Comparison of ENCODE assay signal across 18 cellular contexts in the genomic region with DNA sequence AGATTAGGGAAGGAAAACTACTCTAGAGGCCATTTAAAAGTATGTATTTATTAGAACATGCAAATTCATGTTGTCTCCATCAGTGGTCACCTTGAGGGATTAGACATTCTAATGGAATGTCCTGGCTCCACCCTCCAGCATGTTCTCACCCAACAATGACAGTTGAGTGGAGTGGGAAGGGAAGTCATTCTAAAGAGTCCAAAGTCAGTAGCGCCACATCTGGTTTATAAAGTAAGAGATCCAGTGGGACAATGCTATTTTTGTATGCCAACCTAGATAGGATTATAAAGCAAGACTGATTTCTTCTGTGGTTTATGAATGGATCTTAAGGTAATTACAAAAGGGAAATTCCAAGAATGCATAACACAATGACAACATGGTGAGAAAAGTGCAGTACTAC. TPM values are rescaled to one million over a fixed set of nuclear protein-coding genes. Genes with fewer than 3 reads are reported as not detected.
DNase-seq lines count a peak whose midpoint lies in the region; ATAC-seq and TF ChIP-seq lines count a peak whose summit lies in the region.
"Had no signal": no experiment of that assay in that cellular context is flagged by ENCODE, and none has a peak within 500 bp of the region (broad histone marks: within the 10 kb centered on the region; RNA-seq: fewer than 3 reads in every experiment).

No MANE protein-coding gene starts in this region.

- BruUV-seq in MCF 10A (replicated peaks; lab: Mats Ljungman, UMichigan) = no TSS peak

- H3K4me1 Mint-ChIP-seq in MCF 10A (ENCODE audit: insufficient read depth, unreplicated experiment) = peaks cover 26% of the 10 kb centered on the region
- H3K4me1 Mint-ChIP-seq in stimulated activated memory B cell treated with anti-CD40 and anti-IgM and Interleukin-4, amounts not matched to agents 10 μg/mL and 1 μg/mL and 100 μg/mL, for 72 hours = peaks cover 25% of the 10 kb centered on the region

- intact Hi-C loops in MCF 10A (cut with micrococcal nuclease) (no loop called here), breast epithelium (cut with DNase I; ENCODE audit: low total_unique reads) (no loop called here), heart left ventricle (cut with DNase I) (no loop called here)

- H3K36me3 ChIP-seq in breast epithelium (no peaks in the 10 kb centered on the region), SK-N-SH (replicated peaks in 1 of 2; ENCODE audit: control insufficient read depth in 1 of 2, insufficient read depth in 2 of 2, low read length in 1 of 2) (peaks cover 7% of the 10 kb centered on the region in 2 experiments), heart left ventricle (peaks cover 0 to 86% (median 55%) of the 10 kb centered on the region in 9 donors)
- H3K36me3 ChIP-seq: ovary had no signal

- 81% methylated on average over 1 of the region's 1 CpG for WGBS in SK-N-SH (ENCODE audit: low lambda C conversion rate)
- 42 to 79% (median 75%) methylated on average over 1 of the region's 1 CpG for WGBS in heart left ventricle, 4 donors

- no peak overlapping the region for H3K9ac ChIP-seq in SK-N-SH

- no peak overlapping the region for H3K27ac ChIP-seq in breast epithelium
- H3K27ac ChIP-seq in SK-N-SH (ENCODE audit: low read depth in 2 of 2, low read length in 1 of 2) = peak overlapping the region; percentile 44 to 51; a peak in 3 of 4 replicates
- no peak overlapping the region for H3K27ac ChIP-seq in heart left ventricle
- H3K27ac ChIP-seq: adrenal gland, ovary had no signal

- H3K9me3 ChIP-seq in breast epithelium (no peaks in the 10 kb centered on the region), SK-N-SH (no peaks in the 10 kb centered on the region), heart left ventricle (no peaks in the 10 kb centered on the region)
- H3K9me3 ChIP-seq: adrenal gland, ovary had no signal

- DNase-seq in MCF 10A (ENCODE audit: unreplicated experiment) (no peak), breast epithelium (ENCODE audit: low spot score in 2 of 2) (no peak), SK-N-SH (no peak), fibroblast of pulmonary artery (ENCODE audit: low read depth) (peak; percentile 44), GOT3 (lab: John Stamatoyannopoulos, UW) (no peak), heart left ventricle (no peak), NCI-H524 treated with DMSO at 0.1 percent for 48 hours (lab: John Stamatoyannopoulos, UW) (no peak)
- DNase-seq: activated T-cell treated with anti-CD3 and anti-CD28 coated beads, Interleukin-2, amount 50 U/mL, for 1 hour; adrenal gland; HCEC 1CT; KG1; midbrain; NCI-H526; RPMI8226; stimulated activated naive CD8-positive, alpha-beta T cell treated with anti-CD3 and anti-CD28 coated beads, Interleukin-15, amount 100 ng/mL, for 72 hours; T-helper 2 cell had no signal

- no peaks in the 10 kb centered on the region for H3K9me3 Mint-ChIP-seq in MCF 10A (ENCODE audit: unreplicated experiment)
- H3K9me3 Mint-ChIP-seq in stimulated activated memory B cell treated with anti-CD40 and anti-IgM and Interleukin-4, amounts not matched to agents 10 μg/mL and 1 μg/mL and 100 μg/mL, for 72 hours = no peaks in the 10 kb centered on the region
- H3K9me3 Mint-ChIP-seq: stimulated activated naive CD8-positive, alpha-beta T cell treated with anti-CD3 and anti-CD28 coated beads, Interleukin-15, amount 100 ng/mL, for 72 hours had no signal

- peak overlapping the region; percentile 80 for H3K27ac Mint-ChIP-seq in MCF 10A (ENCODE audit: low read depth, unreplicated experiment)
- peak overlapping the region; percentile 5 for H3K27ac Mint-ChIP-seq in stimulated activated memory B cell treated with anti-CD40 and anti-IgM and Interleukin-4, amounts not matched to agents 10 μg/mL and 1 μg/mL and 100 μg/mL, for 72 hours
- H3K27ac Mint-ChIP-seq: stimulated activated naive CD8-positive, alpha-beta T cell treated with anti-CD3 and anti-CD28 coated beads, Interleukin-15, amount 100 ng/mL, for 72 hours had no signal

- H3K27me3 Mint-ChIP-seq in MCF 10A (ENCODE audit: insufficient read depth, unreplicated experiment) = no peaks in the 10 kb centered on the region
- no peaks in the 10 kb centered on the region for H3K27me3 Mint-ChIP-seq in stimulated activated memory B cell treated with anti-CD40 and anti-IgM and Interleukin-4, amounts not matched to agents 10 μg/mL and 1 μg/mL and 100 μg/mL, for 72 hours
- H3K27me3 Mint-ChIP-seq: stimulated activated naive CD8-positive, alpha-beta T cell treated with anti-CD3 and anti-CD28 coated beads, Interleukin-15, amount 100 ng/mL, for 72 hours had no signal

- POLR2A ChIA-PET in MCF 10A (lab: Yijun Ruan, JAX) (interaction anchor here (0.6 to 0.8 kb wide), 3 partner anchors 13 to 148 kb away, joined by 3 to 5 read pairs (median 4); no protein-coding TSS in a partner anchor), SK-N-SH (lab: Yijun Ruan, JAX) (no interaction called here)

- peaks cover 0 to 4% of the 10 kb centered on the region in 2 donors for H3K4me1 ChIP-seq in breast epithelium
- H3K4me1 ChIP-seq in SK-N-SH (ENCODE audit: control insufficient read depth in 1 of 2, insufficient read depth in 2 of 2, low read depth in 1 of 2, low read length in 1 of 2) = peaks cover 11 to 21% of the 10 kb centered on the region in 2 experiments
- H3K4me1 ChIP-seq in heart left ventricle = peaks cover 0 to 8% (median 0%) of the 10 kb centered on the region in 12 donors
- H3K4me1 ChIP-seq: adrenal gland had no signal

- H3K9me2 ChIP-seq in SK-N-SH = no peaks in the 10 kb centered on the region

- peaks cover 11% of the 10 kb centered on the region for H3F3A ChIP-seq in SK-N-SH (replicated peaks; ENCODE audit: insufficient read depth)

- H3K27me3 ChIP-seq in breast epithelium = no peaks in the 10 kb centered on the region
- H3K27me3 ChIP-seq in SK-N-SH (ENCODE audit: insufficient read depth) = no peaks in the 10 kb centered on the region
- H3K27me3 ChIP-seq in heart left ventricle = no peaks in the 10 kb centered on the region
- H3K27me3 ChIP-seq: adrenal gland, ovary had no signal

- no peak for TF ChIP-seq EP300 in SK-N-SH (IDR thresholded peaks at IDR 0.05; ENCODE audit: borderline replicate concordance in 1 of 2, low read depth in 1 of 2, low read length in 1 of 2)

- no peak for TF ChIP-seq POLR2A in breast epithelium (IDR thresholded peaks at IDR 0.05)
- no peak for TF ChIP-seq POLR2A in heart left ventricle (IDR thresholded peaks at IDR 0.05)

- TF ChIP-seq RAD21 in SK-N-SH (IDR thresholded peaks at IDR 0.05; ENCODE audit: low read length) = no peak

- H3K4me2 ChIP-seq in SK-N-SH = peak overlapping the region; percentile 31; the same call in 1 of the 2 replicates

- no peaks in the 10 kb centered on the region for H3K79me2 ChIP-seq in SK-N-SH (ENCODE audit: insufficient read depth)

- H3K4me3 ChIP-seq in breast epithelium = no peak overlapping the region
- no peak overlapping the region for H3K4me3 ChIP-seq in SK-N-SH (ENCODE audit: low read depth in 2 of 2, low read length in 1 of 2)
- no peak overlapping the region for H3K4me3 ChIP-seq in fibroblast of pulmonary artery (replicated peaks; ENCODE audit: low read depth, low read length)
- no peak overlapping the region for H3K4me3 ChIP-seq in heart left ventricle
- H3K4me3 ChIP-seq: adrenal gland, ovary had no signal

- no peak overlapping the region for H2AFZ ChIP-seq in SK-N-SH (ENCODE audit: low read depth)

- no peak for ATAC-seq in stimulated activated memory B cell treated with anti-CD40 and anti-IgM and Interleukin-4, amounts not matched to agents 10 μg/mL and 1 μg/mL and 100 μg/mL, for 72 hours
- ATAC-seq in heart left ventricle = no peak
- ATAC-seq: stimulated activated naive CD8-positive, alpha-beta T cell treated with anti-CD3 and anti-CD28 coated beads, Interleukin-15, amount 100 ng/mL, for 72 hours had no signal

- no peak for TF ChIP-seq CTCF in MCF 10A (IDR thresholded peaks at IDR 0.05; ENCODE audit: unreplicated experiment)
- TF ChIP-seq CTCF in breast epithelium (IDR thresholded peaks at IDR 0.05) = no peak
- no peak for TF ChIP-seq CTCF in SK-N-SH (IDR thresholded peaks at IDR 0.05)
- TF ChIP-seq CTCF in fibroblast of pulmonary artery (IDR thresholded peaks at IDR 0.05; ENCODE audit: low read length, missing control alignments) = no peak
- no peak for TF ChIP-seq CTCF in heart left ventricle (IDR thresholded peaks at IDR 0.05)

- H3K4me3 Mint-ChIP-seq in MCF 10A (ENCODE audit: unreplicated experiment) = no peak overlapping the region
- H3K4me3 Mint-ChIP-seq in stimulated activated memory B cell treated with anti-CD40 and anti-IgM and Interleukin-4, amounts not matched to agents 10 μg/mL and 1 μg/mL and 100 μg/mL, for 72 hours = no peak overlapping the region
- H3K4me3 Mint-ChIP-seq: stimulated activated naive CD8-positive, alpha-beta T cell treated with anti-CD3 and anti-CD28 coated beads, Interleukin-15, amount 100 ng/mL, for 72 hours had no signal

- CTCF ChIA-PET in MCF 10A (lab: Yijun Ruan, JAX) = interaction anchor here (1.2 to 1.9 kb wide), 2 partner anchors 17 to 214 kb away, joined by 7 to 11 read pairs; partner anchors contain the start of gene RAB11A
- CTCF ChIA-PET in SK-N-SH (lab: Yijun Ruan, JAX) = interaction anchor here (1.0 kb wide), 1 partner anchor 16 kb away, joined by 3 read pairs; no protein-coding TSS in a partner anchor

- H4K20me1 ChIP-seq in SK-N-SH (ENCODE audit: insufficient read depth) = no peaks in the 10 kb centered on the region

- peaks cover 43% of the 10 kb centered on the region for H3K36me3 Mint-ChIP-seq in MCF 10A (ENCODE audit: insufficient read depth, unreplicated experiment)
- peaks cover 66% of the 10 kb centered on the region for H3K36me3 Mint-ChIP-seq in stimulated activated memory B cell treated with anti-CD40 and anti-IgM and Interleukin-4, amounts not matched to agents 10 μg/mL and 1 μg/mL and 100 μg/mL, for 72 hours

TF ChIP-seq in SK-N-SH, 30 proteins besides CTCF, POLR2A, EP300 and RAD21 (continues in another document):
- no peak for TF ChIP-seq NRF1 (IDR thresholded peaks at IDR 0.05; ENCODE audit: low read depth, low read length)
- no peak for TF ChIP-seq FOXM1 (IDR thresholded peaks at IDR 0.05; ENCODE audit: low read depth)

RNA-seq across cellular contexts. Expression of gene SLC24A1, which starts 33.3 kb away (rescaled TPM):
- total RNA-seq in MCF 10A (2022) (8.2 TPM in 2 replicates), breast epithelium (10 to 100 TPM in 2 of 3 donors, 1 to 10 TPM in 1; 9.5 to 12.3 (median 10.7) TPM), heart left ventricle (1 to 10 TPM in 8 of 9 donors, under 1 TPM in 1; 0.74 to 6.3 (median 2.2) TPM)
- polyA plus RNA-seq in SK-N-SH (2012; rRNA removed) (7.7 and 8.7 TPM in 2 replicates), heart left ventricle (1 to 10 TPM; 1.0 to 1.4 TPM)
- polyA plus RNA-seq in SK-N-SH (2012; cell fraction: cytosol; rRNA removed) = 7.4 and 7.9 TPM in 2 replicates
- polyA plus RNA-seq in SK-N-SH (2012; cell fraction: nucleus; rRNA removed) = 6.3 and 9.0 TPM in 2 replicates

RNA-seq across cellular contexts. Expression of gene INTS14, which starts 44.1 kb away (rescaled TPM):
- total RNA-seq in MCF 10A (2022) = 43.9 and 47.0 TPM in 2 replicates
- 10 to 100 TPM; 34.6 to 54.3 (median 37.7) TPM for total RNA-seq in breast epithelium
- 44.9 and 55.5 TPM in 2 replicates for polyA plus RNA-seq in SK-N-SH (2012; rRNA removed)
- 56.5 and 57.5 TPM in 2 replicates for polyA plus RNA-seq in SK-N-SH (2012; cell fraction: cytosol; rRNA removed)
- polyA plus RNA-seq in SK-N-SH (2012; cell fraction: nucleus; rRNA removed) = 64.6 and 71.7 TPM in 2 replicates
- total RNA-seq in heart left ventricle = 10 to 100 TPM; 11.2 to 19.3 (median 15.8) TPM
- 10 to 100 TPM in 1 of 2 donors, 1 to 10 TPM in 1; 5.7 to 15.1 TPM for polyA plus RNA-seq in heart left ventricle

Comparison
In these comparisons a context has a peak if more than half of its experiments do, and no peak if none do; other contexts are left out.
1. H3K27ac ChIP-seq: peak in SK-N-SH (2 of 2); none in breast epithelium (0 of 2) and heart left ventricle (0 of 12).